Comparison of ENCODE assay signal across 15 cellular contexts in genomic region chr17:16003841-16004240, GRCh38. TPM values are rescaled to one million over a fixed set of nuclear protein-coding genes. Genes with fewer than 3 reads are reported as not detected.
DNase-seq lines count a peak whose midpoint lies in the region; ATAC-seq and TF ChIP-seq lines count a peak whose summit lies in the region.
"Had no signal": no experiment of that assay in that cellular context is flagged by ENCODE, and none has a peak within 500 bp of the region (broad histone marks: within the 10 kb centered on the region; RNA-seq: fewer than 3 reads in every experiment).

No MANE protein-coding gene starts in this region.

- H3K27me3 ChIP-seq in lung (ENCODE audit: control insufficient read depth, insufficient read depth) (no peaks in the 10 kb centered on the region), suprapubic skin (no peaks in the 10 kb centered on the region)

- H3K27ac ChIP-seq in lung (ENCODE audit: low read depth in 1 of 2, low read length in 1 of 2), result peak overlapping the region; percentile 34 to 67
- peak overlapping the region; percentile 4 for H3K27ac ChIP-seq in suprapubic skin

- no peak for DNase-seq in activated T-cell treated with anti-CD3 and anti-CD28 coated beads, Interleukin-2, amount 50 U/mL, for 24 hours
- DNase-seq in activated T-cell treated with anti-CD3 and anti-CD28 coated beads, Interleukin-2, amount 50 U/mL, for 72 hours, result no peak
- peak; percentile 66 for DNase-seq in dermis blood vessel endothelial cell
- DNase-seq in lung (ENCODE audit: low spot score), result no peak
- no peak for DNase-seq in suprapubic skin (ENCODE audit: low spot score in 2 of 2)
- DNase-seq in SIG-M5 treated with dmso at 0.1 percent for 504 hours (lab: John Stamatoyannopoulos, UW; ENCODE audit: unreplicated experiment), result no peak
- DNase-seq in activated naive CD4-positive, alpha-beta T cell treated with Interleukin-2 at 50 U/mL for 16 hours, result no peak
- DNase-seq: CD4-positive, alpha-beta memory T cell; DMS79; H9; NCI-H1092; NCI-H146; NCI-H2081 treated with DMSO at 0.1 percent for 48 hours; NCI-H510A treated with DMSO at 0.1 percent for 48 hours had no signal

- no peak for TF ChIP-seq CTCF in lung (IDR thresholded peaks at IDR 0.05; ENCODE audit: control extremely low read depth, extremely low read depth)
- no peak for TF ChIP-seq CTCF in suprapubic skin (IDR thresholded peaks at IDR 0.05)

- H3K36me3 Mint-ChIP-seq in activated T-cell treated with anti-CD3 and anti-CD28 coated beads, Interleukin-2, amount 50 U/mL, for 24 hours (ENCODE audit: low read depth), result peaks cover 91% of the 10 kb centered on the region
- peaks cover 31 to 65% of the 10 kb centered on the region in 2 donors for H3K36me3 Mint-ChIP-seq in activated T-cell treated with anti-CD3 and anti-CD28 coated beads, Interleukin-2, amount 50 U/mL, for 72 hours (ENCODE audit: insufficient read depth in 2 of 2)

- H3K27me3 Mint-ChIP-seq in activated T-cell treated with anti-CD3 and anti-CD28 coated beads, Interleukin-2, amount 50 U/mL, for 24 hours, result no peaks in the 10 kb centered on the region
- H3K27me3 Mint-ChIP-seq in activated T-cell treated with anti-CD3 and anti-CD28 coated beads, Interleukin-2, amount 50 U/mL, for 72 hours (ENCODE audit: low read depth), result no peaks in the 10 kb centered on the region
- H3K27me3 Mint-ChIP-seq: CD4-positive, alpha-beta memory T cell had no signal

- 64 to 72% methylated on average over 1 of the region's 1 CpG for WGBS in lung, 2 donors
- 59% methylated on average over 1 of the region's 1 CpG for WGBS in suprapubic skin

- H3K4me1 ChIP-seq in lung (ENCODE audit: control insufficient read depth in 2 of 2, insufficient read depth in 2 of 2, low read length in 2 of 2) (peaks cover 5 to 14% of the 10 kb centered on the region in 2 donors), suprapubic skin (peaks cover 22% of the 10 kb centered on the region)

- peaks cover 56% of the 10 kb centered on the region for H3K4me1 Mint-ChIP-seq in activated T-cell treated with anti-CD3 and anti-CD28 coated beads, Interleukin-2, amount 50 U/mL, for 24 hours (ENCODE audit: low read depth)
- H3K4me1 Mint-ChIP-seq in activated T-cell treated with anti-CD3 and anti-CD28 coated beads, Interleukin-2, amount 50 U/mL, for 72 hours (ENCODE audit: low read depth), result peaks cover 35% of the 10 kb centered on the region

- TF ChIP-seq EP300 in suprapubic skin (IDR thresholded peaks at IDR 0.05), result no peak

- H3K4me3 ChIP-seq in lung, result no peak overlapping the region
- H3K4me3 ChIP-seq in suprapubic skin, result no peak overlapping the region

- no peaks in the 10 kb centered on the region for H3K9me3 Mint-ChIP-seq in activated T-cell treated with anti-CD3 and anti-CD28 coated beads, Interleukin-2, amount 50 U/mL, for 24 hours
- peaks cover 0 to 1% of the 10 kb centered on the region in 2 donors for H3K9me3 Mint-ChIP-seq in activated T-cell treated with anti-CD3 and anti-CD28 coated beads, Interleukin-2, amount 50 U/mL, for 72 hours
- H3K9me3 Mint-ChIP-seq: CD4-positive, alpha-beta memory T cell had no signal

- H3K36me3 ChIP-seq in lung (ENCODE audit: control insufficient read depth in 2 of 2, insufficient read depth in 2 of 2, low read length in 2 of 2), result peaks cover 33 to 42% of the 10 kb centered on the region in 2 donors
- peaks cover 73% of the 10 kb centered on the region for H3K36me3 ChIP-seq in suprapubic skin

- ATAC-seq in activated T-cell treated with anti-CD3 and anti-CD28 coated beads, Interleukin-2, amount 50 U/mL, for 72 hours (replicated peaks in 1 of 2), result no peak
- ATAC-seq in lung (ENCODE audit: insufficient read depth, low FRiP score) (no peak), HG02981 (IDR thresholded peaks at IDR 0.05; ENCODE audit: unreplicated experiment) (no peak)

- no peak for TF ChIP-seq POLR2A in suprapubic skin (IDR thresholded peaks at IDR 0.05)

- no peak overlapping the region for H3K4me3 Mint-ChIP-seq in activated T-cell treated with anti-CD3 and anti-CD28 coated beads, Interleukin-2, amount 50 U/mL, for 24 hours
- H3K4me3 Mint-ChIP-seq in activated T-cell treated with anti-CD3 and anti-CD28 coated beads, Interleukin-2, amount 50 U/mL, for 72 hours, result no peak overlapping the region
- H3K4me3 Mint-ChIP-seq: CD4-positive, alpha-beta memory T cell; H9 had no signal

- H3K9me3 ChIP-seq in lung (ENCODE audit: control insufficient read depth in 2 of 2, insufficient read depth in 1 of 2, low read length in 1 of 2) (no peaks in the 10 kb centered on the region), suprapubic skin (no peaks in the 10 kb centered on the region)

- H3K27ac Mint-ChIP-seq in activated T-cell treated with anti-CD3 and anti-CD28 coated beads, Interleukin-2, amount 50 U/mL, for 24 hours, result peak overlapping the region; percentile 63
- no peak overlapping the region for H3K27ac Mint-ChIP-seq in activated T-cell treated with anti-CD3 and anti-CD28 coated beads, Interleukin-2, amount 50 U/mL, for 72 hours
- H3K27ac Mint-ChIP-seq: H9 had no signal

RNA-seq across cellular contexts. Expression of gene TTC19, which starts 4.2 kb away (rescaled TPM):
- 10 to 100 TPM; 33.6 to 37.5 TPM for total RNA-seq in activated T-cell treated with anti-CD3 and anti-CD28 coated beads, Interleukin-2, amount 50 U/mL, for 72 hours
- 73.8 and 78.8 TPM in 2 replicates for total RNA-seq in dermis blood vessel endothelial cell
- 10 to 100 TPM; 51.1 to 80.1 TPM for total RNA-seq in lung
- 10 to 100 TPM; 19.1 to 19.5 TPM for polyA plus RNA-seq in lung
- total RNA-seq in suprapubic skin, result 10 to 100 TPM; 42.6 to 72.6 (median 48.7) TPM

RNA-seq across cellular contexts. Expression of gene ZSWIM7, which starts 4.3 kb away (rescaled TPM):
- 10 to 100 TPM; 14.2 to 14.6 TPM for total RNA-seq in activated T-cell treated with anti-CD3 and anti-CD28 coated beads, Interleukin-2, amount 50 U/mL, for 72 hours
- total RNA-seq in dermis blood vessel endothelial cell (16.0 and 17.2 TPM in 2 replicates), lung (10 to 100 TPM; 17.9 to 20.5 TPM), suprapubic skin (10 to 100 TPM in 3 of 4 donors, 1 to 10 TPM in 1; 9.1 to 15.4 (median 12.5) TPM)
- 10 to 100 TPM; 36.4 to 39.1 TPM for polyA plus RNA-seq in lung

RNA-seq across cellular contexts. Expression of gene ADORA2B, which starts 58.9 kb away (rescaled TPM):
- total RNA-seq in activated T-cell treated with anti-CD3 and anti-CD28 coated beads, Interleukin-2, amount 50 U/mL, for 72 hours, result 1 to 10 TPM in 1 of 2 donors, under 1 TPM in 1; 0.76 to 1.2 TPM
- total RNA-seq in dermis blood vessel endothelial cell (3.6 and 8.2 TPM in 2 replicates), lung (1 to 10 TPM; 4.2 to 9.3 TPM), suprapubic skin (10 to 100 TPM; 35.3 to 55.3 (median 45.5) TPM)
- polyA plus RNA-seq in lung, result 1 to 10 TPM; 4.7 to 5.8 TPM
